8 cellular contexts compared by ENCODE assay signal in the genomic region with DNA sequence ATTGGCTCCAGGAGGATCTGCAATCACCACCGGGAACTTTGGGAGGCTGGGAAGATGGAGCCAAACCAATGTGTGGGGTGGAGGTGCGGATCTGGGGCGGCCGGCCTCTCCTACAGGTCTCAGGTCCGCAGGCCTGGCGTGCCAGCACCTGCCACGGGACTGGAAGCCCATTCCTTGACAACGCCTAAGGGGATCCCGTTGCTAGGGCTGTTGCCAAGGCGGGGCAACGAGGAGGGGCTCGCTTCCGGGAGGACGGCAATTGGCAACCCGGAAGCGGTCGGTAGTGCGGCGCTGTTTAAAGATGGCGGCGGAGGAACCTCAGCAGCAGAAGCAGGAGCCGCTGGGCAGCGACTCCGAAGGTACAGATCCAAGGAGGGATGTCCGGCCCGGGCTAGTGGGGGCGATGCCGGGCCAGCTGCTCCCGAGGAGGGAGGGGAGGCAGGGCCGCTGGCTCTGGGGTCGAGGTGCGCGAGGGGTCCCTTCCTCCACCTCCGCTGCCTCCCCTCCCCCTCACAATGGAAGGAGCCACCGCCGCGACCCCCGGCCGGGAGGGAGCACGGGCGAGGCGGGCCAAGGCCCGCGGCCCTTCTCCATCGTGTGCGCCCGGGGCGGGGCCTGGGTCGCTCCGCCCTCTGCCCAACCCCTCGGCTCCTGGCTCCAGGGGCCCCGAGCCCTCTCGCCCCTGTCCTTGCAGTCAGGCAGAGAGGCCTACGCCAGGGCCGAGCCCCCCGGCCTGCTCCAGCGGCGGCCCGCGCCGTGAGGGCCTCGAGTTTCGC.
DNase-seq lines count a peak whose midpoint lies in the region; ATAC-seq lines count a peak whose summit lies in the region.

A gene with protein sequence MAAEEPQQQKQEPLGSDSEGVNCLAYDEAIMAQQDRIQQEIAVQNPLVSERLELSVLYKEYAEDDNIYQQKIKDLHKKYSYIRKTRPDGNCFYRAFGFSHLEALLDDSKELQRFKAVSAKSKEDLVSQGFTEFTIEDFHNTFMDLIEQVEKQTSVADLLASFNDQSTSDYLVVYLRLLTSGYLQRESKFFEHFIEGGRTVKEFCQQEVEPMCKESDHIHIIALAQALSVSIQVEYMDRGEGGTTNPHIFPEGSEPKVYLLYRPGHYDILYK (plus strand): TSS at position 283 of the 776 bp plus-strand sequence. CDS start 19 bp downstream, at position 302.

- ATAC-seq in GM18498 (IDR thresholded peaks at IDR 0.05; ENCODE audit: unreplicated experiment) = peak; percentile 92
- ATAC-seq in HG02970 (IDR thresholded peaks at IDR 0.05; ENCODE audit: low FRiP score, unreplicated experiment) = peak; percentile 68
- ATAC-seq in GM18870 (IDR thresholded peaks at IDR 0.05; ENCODE audit: unreplicated experiment) = no peak

- DNase-seq in NCI-H2029 treated with DMSO at 0.1 percent for 48 hours (lab: John Stamatoyannopoulos, UW) = peak; percentile 76
- DNase-seq in T1000 (lab: John Stamatoyannopoulos, UW) = peak; percentile 85
- peak; percentile 95 for DNase-seq in astrocyte of the hippocampus (ENCODE audit: low read depth, low spot score)
- peak; percentile 79 to 81 for DNase-seq in hippocampal formation (lab: John Stamatoyannopoulos, UW)
- peak; percentile 97 for DNase-seq in retina
